1 cellular context compared by ENCODE assay signal in genomic region chr16:25823891-25824290, GRCh38.
TF ChIP-seq lines count a peak whose summit lies in the region.

No MANE protein-coding gene starts in this region.

TF ChIP-seq in GM23338, 12 proteins besides CTCF, POLR2A, EP300 and RAD21:
- TF ChIP-seq ETS1 (IDR thresholded peaks at IDR 0.05) (no peak), STAT1 (IDR thresholded peaks at IDR 0.05; ENCODE audit: unreplicated experiment) (no peak), ZNF331 (CRISPR knock-in tag; IDR thresholded peaks at IDR 0.05; ENCODE audit: low read depth) (no peak), JUNB (IDR thresholded peaks at IDR 0.05; ENCODE audit: unreplicated experiment) (no peak), NANOG (IDR thresholded peaks at IDR 0.05; ENCODE audit: borderline replicate concordance) (no peak), ZNF114 (CRISPR knock-in tag; IDR thresholded peaks at IDR 0.05) (no peak), EZH2phosphoT487 (IDR thresholded peaks at IDR 0.05; ENCODE audit: unreplicated experiment) (no peak), CREB1 (CRISPR knock-in tag; IDR thresholded peaks at IDR 0.05; ENCODE audit: low read depth) (no peak)
- TF ChIP-seq, protein P1, sequence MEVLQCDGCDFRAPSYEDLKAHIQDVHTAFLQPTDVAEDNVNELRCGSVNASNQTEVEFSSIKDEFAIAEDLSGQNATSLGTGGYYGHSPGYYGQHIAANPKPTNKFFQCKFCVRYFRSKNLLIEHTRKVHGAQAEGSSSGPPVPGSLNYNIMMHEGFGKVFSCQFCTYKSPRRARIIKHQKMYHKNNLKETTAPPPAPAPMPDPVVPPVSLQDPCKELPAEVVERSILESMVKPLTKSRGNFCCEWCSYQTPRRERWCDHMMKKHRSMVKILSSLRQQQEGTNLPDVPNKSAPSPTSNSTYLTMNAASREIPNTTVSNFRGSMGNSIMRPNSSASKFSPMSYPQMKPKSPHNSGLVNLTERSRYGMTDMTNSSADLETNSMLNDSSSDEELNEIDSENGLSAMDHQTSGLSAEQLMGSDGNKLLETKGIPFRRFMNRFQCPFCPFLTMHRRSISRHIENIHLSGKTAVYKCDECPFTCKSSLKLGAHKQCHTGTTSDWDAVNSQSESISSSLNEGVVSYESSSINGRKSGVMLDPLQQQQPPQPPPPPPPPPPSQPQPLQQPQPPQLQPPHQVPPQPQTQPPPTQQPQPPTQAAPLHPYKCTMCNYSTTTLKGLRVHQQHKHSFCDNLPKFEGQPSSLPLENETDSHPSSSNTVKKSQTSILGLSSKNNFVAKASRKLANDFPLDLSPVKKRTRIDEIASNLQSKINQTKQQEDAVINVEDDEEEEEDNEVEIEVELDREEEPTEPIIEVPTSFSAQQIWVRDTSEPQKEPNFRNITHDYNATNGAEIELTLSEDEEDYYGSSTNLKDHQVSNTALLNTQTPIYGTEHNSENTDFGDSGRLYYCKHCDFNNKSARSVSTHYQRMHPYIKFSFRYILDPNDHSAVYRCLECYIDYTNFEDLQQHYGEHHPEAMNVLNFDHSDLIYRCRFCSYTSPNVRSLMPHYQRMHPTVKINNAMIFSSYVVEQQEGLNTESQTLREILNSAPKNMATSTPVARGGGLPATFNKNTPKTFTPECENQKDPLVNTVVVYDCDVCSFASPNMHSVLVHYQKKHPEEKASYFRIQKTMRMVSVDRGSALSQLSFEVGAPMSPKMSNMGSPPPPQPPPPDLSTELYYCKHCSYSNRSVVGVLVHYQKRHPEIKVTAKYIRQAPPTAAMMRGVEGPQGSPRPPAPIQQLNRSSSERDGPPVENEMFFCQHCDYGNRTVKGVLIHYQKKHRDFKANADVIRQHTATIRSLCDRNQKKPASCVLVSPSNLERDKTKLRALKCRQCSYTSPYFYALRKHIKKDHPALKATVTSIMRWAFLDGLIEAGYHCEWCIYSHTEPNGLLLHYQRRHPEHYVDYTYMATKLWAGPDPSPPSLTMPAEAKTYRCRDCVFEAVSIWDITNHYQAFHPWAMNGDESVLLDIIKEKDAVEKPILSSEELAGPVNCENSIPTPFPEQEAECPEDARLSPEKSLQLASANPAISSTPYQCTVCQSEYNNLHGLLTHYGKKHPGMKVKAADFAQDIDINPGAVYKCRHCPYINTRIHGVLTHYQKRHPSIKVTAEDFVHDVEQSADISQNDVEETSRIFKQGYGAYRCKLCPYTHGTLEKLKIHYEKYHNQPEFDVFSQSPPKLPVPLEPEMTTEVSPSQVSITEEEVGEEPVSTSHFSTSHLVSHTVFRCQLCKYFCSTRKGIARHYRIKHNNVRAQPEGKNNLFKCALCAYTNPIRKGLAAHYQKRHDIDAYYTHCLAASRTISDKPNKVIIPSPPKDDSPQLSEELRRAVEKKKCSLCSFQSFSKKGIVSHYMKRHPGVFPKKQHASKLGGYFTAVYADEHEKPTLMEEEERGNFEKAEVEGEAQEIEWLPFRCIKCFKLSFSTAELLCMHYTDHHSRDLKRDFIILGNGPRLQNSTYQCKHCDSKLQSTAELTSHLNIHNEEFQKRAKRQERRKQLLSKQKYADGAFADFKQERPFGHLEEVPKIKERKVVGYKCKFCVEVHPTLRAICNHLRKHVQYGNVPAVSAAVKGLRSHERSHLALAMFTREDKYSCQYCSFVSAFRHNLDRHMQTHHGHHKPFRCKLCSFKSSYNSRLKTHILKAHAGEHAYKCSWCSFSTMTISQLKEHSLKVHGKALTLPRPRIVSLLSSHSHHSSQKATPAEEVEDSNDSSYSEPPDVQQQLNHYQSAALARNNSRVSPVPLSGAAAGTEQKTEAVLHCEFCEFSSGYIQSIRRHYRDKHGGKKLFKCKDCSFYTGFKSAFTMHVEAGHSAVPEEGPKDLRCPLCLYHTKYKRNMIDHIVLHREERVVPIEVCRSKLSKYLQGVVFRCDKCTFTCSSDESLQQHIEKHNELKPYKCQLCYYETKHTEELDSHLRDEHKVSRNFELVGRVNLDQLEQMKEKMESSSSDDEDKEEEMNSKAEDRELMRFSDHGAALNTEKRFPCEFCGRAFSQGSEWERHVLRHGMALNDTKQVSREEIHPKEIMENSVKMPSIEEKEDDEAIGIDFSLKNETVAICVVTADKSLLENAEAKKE (CRISPR knock-in tag; IDR thresholded peaks at IDR 0.05) = no peak
